18 cellular contexts compared by ENCODE assay signal in genomic region chr6:34241351-34242215, GRCh38. TPM values are rescaled to one million over a fixed set of nuclear protein-coding genes. Genes with fewer than 3 reads are reported as not detected.
DNase-seq lines count a peak whose midpoint lies in the region; ATAC-seq and TF ChIP-seq lines count a peak whose summit lies in the region.
"Had no signal": no experiment of that assay in that cellular context is flagged by ENCODE, and none has a peak within 500 bp of the region (broad histone marks: within the 10 kb centered on the region; RNA-seq: fewer than 3 reads in every experiment).

No MANE protein-coding gene starts in this region.

- CTCF ChIA-PET in activated naive CD4-positive, alpha-beta T cell treated with anti-CD3 and anti-CD28 coated beads, Interleukin-2, amount 10 ng/mL, durations not matched to agents 7 days and 5 days (lab: Charles Lee): interaction anchor here (2.8 kb wide), 1 partner anchor 45 kb away, joined by 10 read pairs; no protein-coding TSS in a partner anchor
- CTCF ChIA-PET in T-cell (lab: Charles Lee): no interaction called here

- H3K27ac ChIP-seq in esophagus muscularis mucosa (replicated peaks in 1 of 4): no peak overlapping the region
- H3K27ac ChIP-seq: foreskin keratinocyte, left ventricle myocardium inferior had no signal

- no peak for TF ChIP-seq POLR2A in esophagus muscularis mucosa (IDR thresholded peaks at IDR 0.05; ENCODE audit: low read depth)

- no peak for TF ChIP-seq EP300 in esophagus muscularis mucosa (IDR thresholded peaks at IDR 0.05)

- no peak for DNase-seq in activated naive CD4-positive, alpha-beta T cell treated with anti-CD3 and anti-CD28 coated beads, Interleukin-2, amount 10 ng/mL, durations not matched to agents 7 days and 5 days
- no peak for DNase-seq in activated naive CD4-positive, alpha-beta T cell treated with Interleukin-2 at 50 U/mL for 16 hours
- DNase-seq in T-cell (no peak), esophagus muscularis mucosa (ENCODE audit: extremely low spot score) (peak; percentile 12), ureter (ENCODE audit: low spot score) (peak; percentile 18), cerebellar nuclear complex (lab: John Stamatoyannopoulos, UW) (no peak)
- DNase-seq: BE2C; cortex of kidney; foreskin keratinocyte; left ventricle myocardium inferior; NCI-H1105 treated with DMSO at 0.1 percent for 48 hours; NCI-H82; nucleus accumbens; stimulated activated naive CD4-positive, alpha-beta T cell treated with Interleukin-2 at 50 U/mL for 16 hours; SW 1271 had no signal

- H3K4me1 ChIP-seq in esophagus muscularis mucosa: peaks cover 25 to 42% (median 34%) of the 10 kb centered on the region in 4 donors

- H3K9me3 Mint-ChIP-seq in activated naive CD4-positive, alpha-beta T cell treated with anti-CD3 and anti-CD28 coated beads, Interleukin-2, amount 10 ng/mL, durations not matched to agents 7 days and 5 days: no peaks in the 10 kb centered on the region
- H3K9me3 Mint-ChIP-seq in T-cell: no peaks in the 10 kb centered on the region

- no peak overlapping the region for H3K4me3 Mint-ChIP-seq in activated naive CD4-positive, alpha-beta T cell treated with anti-CD3 and anti-CD28 coated beads, Interleukin-2, amount 10 ng/mL, durations not matched to agents 7 days and 5 days
- no peak overlapping the region for H3K4me3 Mint-ChIP-seq in T-cell

- intact Hi-C loops in esophagus muscularis mucosa (cut with DNase I): loop anchor here (10.0 kb wide), 1 partner anchor 363 kb away; no protein-coding TSS in a partner anchor

- TF ChIP-seq CTCF in esophagus muscularis mucosa (IDR thresholded peaks at IDR 0.05): no peak

- no peaks in the 10 kb centered on the region for H3K27me3 Mint-ChIP-seq in activated naive CD4-positive, alpha-beta T cell treated with anti-CD3 and anti-CD28 coated beads, Interleukin-2, amount 10 ng/mL, durations not matched to agents 7 days and 5 days
- H3K27me3 Mint-ChIP-seq in T-cell: no peaks in the 10 kb centered on the region

- no peak overlapping the region for H3K4me3 ChIP-seq in esophagus muscularis mucosa
- H3K4me3 ChIP-seq: HAP-1, left ventricle myocardium inferior had no signal

- no peaks in the 10 kb centered on the region for H3K27me3 ChIP-seq in esophagus muscularis mucosa
- H3K27me3 ChIP-seq: BE2C, foreskin keratinocyte had no signal

- H3K36me3 Mint-ChIP-seq in activated naive CD4-positive, alpha-beta T cell treated with anti-CD3 and anti-CD28 coated beads, Interleukin-2, amount 10 ng/mL, durations not matched to agents 7 days and 5 days: peaks cover 55% of the 10 kb centered on the region
- H3K36me3 Mint-ChIP-seq in T-cell: peaks cover 15% of the 10 kb centered on the region

- H3K4me1 Mint-ChIP-seq in activated naive CD4-positive, alpha-beta T cell treated with anti-CD3 and anti-CD28 coated beads, Interleukin-2, amount 10 ng/mL, durations not matched to agents 7 days and 5 days: peaks cover 76% of the 10 kb centered on the region
- peaks cover 39 to 73% (median 71%) of the 10 kb centered on the region in 3 donors for H3K4me1 Mint-ChIP-seq in T-cell

- 95% methylated on average over 12 of the region's 13 CpGs for WGBS in esophagus muscularis mucosa

- H3K9me3 ChIP-seq in esophagus muscularis mucosa: no peaks in the 10 kb centered on the region
- H3K9me3 ChIP-seq: BE2C, HAP-1, left ventricle myocardium inferior had no signal

- peak overlapping the region; percentile 67 for H3K27ac Mint-ChIP-seq in activated naive CD4-positive, alpha-beta T cell treated with anti-CD3 and anti-CD28 coated beads, Interleukin-2, amount 10 ng/mL, durations not matched to agents 7 days and 5 days
- H3K27ac Mint-ChIP-seq in T-cell: peak overlapping the region; percentile 94 to 96

- no peak for ATAC-seq in T-cell (replicated peaks in 1 of 4)
- ATAC-seq in HG03378 (IDR thresholded peaks at IDR 0.05; ENCODE audit: unreplicated experiment): no peak
- ATAC-seq in GM19455 (IDR thresholded peaks at IDR 0.05; ENCODE audit: unreplicated experiment): no peak
- ATAC-seq: foreskin keratinocyte had no signal

- peaks cover 6 to 22% (median 18%) of the 10 kb centered on the region in 4 donors for H3K36me3 ChIP-seq in esophagus muscularis mucosa

- POLR2A ChIA-PET in T-cell (lab: Charles Lee): no interaction called here

RNA-seq across cellular contexts. Expression of gene HMGA1, which starts 4.9 kb away (rescaled TPM):
- total RNA-seq in T-cell: 100 to 1,000 TPM in 4 of 5 donors, 10 to 100 TPM in 1; 92.8 to 119 (median 104) TPM
- total RNA-seq in esophagus muscularis mucosa: 10 to 100 TPM in 3 of 4 donors, 1 to 10 TPM in 1; 8.3 to 27.2 (median 17.5) TPM
- total RNA-seq in ureter: 88.0 TPM

RNA-seq across cellular contexts. Expression of gene SMIM29, which starts 7.2 kb away (rescaled TPM):
- total RNA-seq in T-cell: 10 to 100 TPM; 16.4 to 33.8 (median 30.5) TPM
- total RNA-seq in esophagus muscularis mucosa: 10 to 100 TPM; 21.2 to 26.3 (median 23.4) TPM
- total RNA-seq in ureter: 43.2 TPM

Comparison
In these comparisons a context has a peak if more than half of its experiments do, and no peak if none do; other contexts are left out.
1. DNase-seq: peak in esophagus muscularis mucosa (single experiment) and ureter (single experiment); none in activated naive CD4-positive, alpha-beta T cell treated with anti-CD3 and anti-CD28 coated beads, Interleukin-2, amount 10 ng/mL, durations not matched to agents 7 days and 5 days (single experiment), activated naive CD4-positive, alpha-beta T cell treated with Interleukin-2 at 50 U/mL for 16 hours (single experiment), T-cell (0 of 34) and cerebellar nuclear complex (0 of 2).